In genomic region chr1:58883037-58883887, GRCh38 we compare ENCODE assay signal across 8 cellular contexts.
A peak's percentile ranks its signal among the peaks of the same experiment; 100 is the strongest.
DNase-seq lines count a peak whose midpoint lies in the region; ATAC-seq lines count a peak whose summit lies in the region.

No MANE protein-coding gene starts in this region.

- no peak overlapping the region for H3K27ac ChIP-seq in neuronal stem cell (replicated peaks; ENCODE audit: low read length)

- no peak overlapping the region for H2BK12ac ChIP-seq in neuronal stem cell (ENCODE audit: low read length)

- H3K14ac ChIP-seq in neuronal stem cell (ENCODE audit: low read length) = no peak overlapping the region

- no CpG with 5 or more reads among the region's 12 CpGs for WGBS in neuronal stem cell (ENCODE audit: extremely low coverage in 2 of 2, insufficient read length in 2 of 2, insufficient replicate concordance in 1 of 2), 2 donors

- H3K4me2 ChIP-seq in neuronal stem cell (ENCODE audit: insufficient read depth, low read length, poor library complexity, severe bottlenecking) = no peak overlapping the region

- no peak overlapping the region for H3K18ac ChIP-seq in neuronal stem cell (ENCODE audit: low read length)

- no peak overlapping the region for H3K23ac ChIP-seq in neuronal stem cell (ENCODE audit: low read depth, low read length, poor library complexity)

- no peak overlapping the region for H3K9ac ChIP-seq in neuronal stem cell (ENCODE audit: low read depth, low read length, poor library complexity)

- peaks cover 2 to 6% of the 10 kb centered on the region in 2 donors for H3K4me1 ChIP-seq in neuronal stem cell (ENCODE audit: control insufficient read depth in 2 of 2, insufficient read depth in 1 of 2, low read depth in 1 of 2, low read length in 2 of 2)

- no peak overlapping the region for H2BK120ac ChIP-seq in neuronal stem cell (ENCODE audit: low read depth, low read length)

- ATAC-seq in HG03571 (IDR thresholded peaks at IDR 0.05; ENCODE audit: unreplicated experiment) = peak; percentile 21

- DNase-seq in AG20443 (ENCODE audit: low spot score) (peak; percentile 84), SK-MEL-5 (ENCODE audit: low read depth, low spot score) (peak; percentile 30), fibroblast of gingiva (ENCODE audit: low read depth) (peak; percentile 96), neuronal stem cell (ENCODE audit: low spot score) (no peak), NCI-H128 (lab: John Stamatoyannopoulos, UW; ENCODE audit: unreplicated experiment) (no peak), putamen (ENCODE audit: low spot score) (no peak)
- DNase-seq in activated CD8-positive, alpha-beta memory T cell treated with anti-CD3 and anti-CD28 coated beads, Interleukin-2, amount 50 U/mL, for 48 hours = no peak

- peak overlapping the region; percentile 46 for H2AFZ ChIP-seq in neuronal stem cell (ENCODE audit: low read length)

- H3K4me3 ChIP-seq in neuronal stem cell (ENCODE audit: low read length in 2 of 2) = no peak overlapping the region

- H3K36me3 ChIP-seq in neuronal stem cell (replicated peaks in 1 of 2; ENCODE audit: control insufficient read depth in 2 of 2, insufficient read depth in 2 of 2, low read length in 2 of 2) = no peaks in the 10 kb centered on the region

- H3K4ac ChIP-seq in neuronal stem cell (ENCODE audit: low read length) = no peak overlapping the region

- H3K79me1 ChIP-seq in neuronal stem cell (ENCODE audit: low read depth, low read length) = no peaks in the 10 kb centered on the region

- H4K91ac ChIP-seq in neuronal stem cell (ENCODE audit: low read depth, low read length, poor library complexity) = no peak overlapping the region

- H2BK5ac ChIP-seq in neuronal stem cell (ENCODE audit: low read length) = no peak overlapping the region

- H2BK15ac ChIP-seq in neuronal stem cell (ENCODE audit: low read length) = no peak overlapping the region

- no peaks in the 10 kb centered on the region for H3K9me3 ChIP-seq in neuronal stem cell (replicated peaks in 1 of 2; ENCODE audit: control insufficient read depth in 2 of 2, insufficient read depth in 1 of 2, low read depth in 1 of 2, low read length in 2 of 2)

- H3K27me3 ChIP-seq in neuronal stem cell (ENCODE audit: control insufficient read depth in 3 of 3, insufficient read depth in 3 of 3, low read depth in 1 of 3, low read length in 3 of 3) = no peaks in the 10 kb centered on the region

- in situ Hi-C loops in SK-MEL-5 (cut with HindIII; ENCODE audit: low pct_unique_long_range_greater_than_20kb, low sequenced_read_pairs) = no loop called here

- H2AK5ac ChIP-seq in neuronal stem cell (ENCODE audit: low read depth, low read length) = no peak overlapping the region

- no peak overlapping the region for H4K8ac ChIP-seq in neuronal stem cell (ENCODE audit: low read depth, low read length)

Comparison
In these comparisons a context has a peak if more than half of its experiments do, and no peak if none do; other contexts are left out.
1. DNase-seq: peak in AG20443 (single experiment), SK-MEL-5 (single experiment) and fibroblast of gingiva (single experiment); none in neuronal stem cell (single experiment), NCI-H128 (single experiment), putamen (single experiment) and activated CD8-positive, alpha-beta memory T cell treated with anti-CD3 and anti-CD28 coated beads, Interleukin-2, amount 50 U/mL, for 48 hours (single experiment).